1 cellular context compared by ENCODE assay signal in the genomic region with DNA sequence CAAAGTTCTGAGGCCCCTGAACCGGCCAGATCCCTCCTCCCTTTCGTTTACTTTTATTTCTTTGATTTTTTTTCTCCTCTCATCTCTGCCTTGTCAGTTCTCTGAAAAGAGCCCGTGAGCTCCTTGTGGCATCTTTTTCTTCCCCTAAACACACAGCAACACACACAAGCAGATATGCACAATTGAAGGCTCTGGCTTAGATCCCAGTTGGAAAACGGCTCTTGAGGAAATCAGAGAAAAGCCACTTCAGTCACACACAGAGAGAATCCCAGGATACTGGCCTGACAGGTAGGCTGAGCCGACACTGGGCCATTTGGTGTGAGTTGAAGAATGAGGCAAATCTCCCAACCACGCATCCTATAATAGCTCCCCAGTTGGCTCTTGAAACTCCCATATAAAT.
TF ChIP-seq lines count a peak whose summit lies in the region.

No MANE protein-coding gene starts in this region.

TF ChIP-seq in HCT116, 20 proteins besides CTCF, POLR2A, EP300 and RAD21 (continued from another document):
- TF ChIP-seq, protein P1, sequence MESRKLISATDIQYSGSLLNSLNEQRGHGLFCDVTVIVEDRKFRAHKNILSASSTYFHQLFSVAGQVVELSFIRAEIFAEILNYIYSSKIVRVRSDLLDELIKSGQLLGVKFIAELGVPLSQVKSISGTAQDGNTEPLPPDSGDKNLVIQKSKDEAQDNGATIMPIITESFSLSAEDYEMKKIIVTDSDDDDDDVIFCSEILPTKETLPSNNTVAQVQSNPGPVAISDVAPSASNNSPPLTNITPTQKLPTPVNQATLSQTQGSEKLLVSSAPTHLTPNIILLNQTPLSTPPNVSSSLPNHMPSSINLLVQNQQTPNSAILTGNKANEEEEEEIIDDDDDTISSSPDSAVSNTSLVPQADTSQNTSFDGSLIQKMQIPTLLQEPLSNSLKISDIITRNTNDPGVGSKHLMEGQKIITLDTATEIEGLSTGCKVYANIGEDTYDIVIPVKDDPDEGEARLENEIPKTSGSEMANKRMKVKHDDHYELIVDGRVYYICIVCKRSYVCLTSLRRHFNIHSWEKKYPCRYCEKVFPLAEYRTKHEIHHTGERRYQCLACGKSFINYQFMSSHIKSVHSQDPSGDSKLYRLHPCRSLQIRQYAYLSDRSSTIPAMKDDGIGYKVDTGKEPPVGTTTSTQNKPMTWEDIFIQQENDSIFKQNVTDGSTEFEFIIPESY (IDR thresholded peaks at IDR 0.05; ENCODE audit: extremely low read depth, insufficient replicate concordance, low read length): no peak
- TF ChIP-seq FOSL1 (IDR thresholded peaks at IDR 0.05; ENCODE audit: low read depth) (no peak), EZH2 (IDR thresholded peaks at IDR 0.05) (no peak)
- TF ChIP-seq, protein P2, sequence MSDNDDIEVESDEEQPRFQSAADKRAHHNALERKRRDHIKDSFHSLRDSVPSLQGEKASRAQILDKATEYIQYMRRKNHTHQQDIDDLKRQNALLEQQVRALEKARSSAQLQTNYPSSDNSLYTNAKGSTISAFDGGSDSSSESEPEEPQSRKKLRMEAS (IDR thresholded peaks at IDR 0.05): no peak
